In genomic region chr16:88842308-88842756, GRCh38 we compare ENCODE assay signal across 38 cellular contexts. TPM values are rescaled to one million over a fixed set of nuclear protein-coding genes. Genes with fewer than 3 reads are reported as not detected.
"Had no signal": no experiment of that assay in that cellular context is flagged by ENCODE, and none has a peak within 500 bp of the region (broad histone marks: within the 10 kb centered on the region; RNA-seq: fewer than 3 reads in every experiment).

No MANE protein-coding gene starts in this region.

- H3K4me1 ChIP-seq: adrenal gland, body of pancreas, breast epithelium had no signal

- H3K36me3 Mint-ChIP-seq: activated CD4-positive, alpha-beta memory T cell treated with anti-CD3 and anti-CD28 coated beads for 36 hours; activated naive CD4-positive, alpha-beta T cell treated with anti-CD3 and anti-CD28 coated beads, Interleukin-2, amount 50 U/mL, for 72 hours had no signal

- DNase-seq: activated B cell treated with CpG ODN at 0.5 μM for 24 hours; activated CD4-positive, alpha-beta memory T cell treated with anti-CD3 and anti-CD28 coated beads for 36 hours; activated CD4-positive, alpha-beta T cell treated with anti-CD3 and anti-CD28 coated beads for 4 hours; activated CD4-positive, alpha-beta T cell treated with anti-CD3 and anti-CD28 coated beads, Interleukin-2, amount 10 ng/mL, durations not matched to agents 24 days and 14 days; activated CD4-positive, alpha-beta T cell treated with anti-CD3 and anti-CD28 coated beads, Interleukin-2, amount 50 U/mL, for 1 hour; activated CD4-positive, alpha-beta T cell treated with anti-CD3 and anti-CD28 coated beads, Interleukin-2, amount 50 U/mL, for 4 hours; activated CD4-positive, CD25-positive, alpha-beta regulatory T cell treated with anti-CD3 and anti-CD28 coated beads, Interleukin-2, amount 50 U/mL, for 72 hours; activated CD8-positive, alpha-beta memory T cell treated with anti-CD3 and anti-CD28 coated beads, Interleukin-2, amount 50 U/mL, for 4 hours; activated CD8-positive, alpha-beta T cell treated with anti-CD3 and anti-CD28 coated beads for 36 hours; activated effector memory CD4-positive, alpha-beta T cell treated with anti-CD3 and anti-CD28 coated beads, Interleukin-2, amount 50 U/mL, for 16 hours; activated gamma-delta T cell treated with Interleukin-2 at 50 U/mL for 16 hours; activated naive CD4-positive, alpha-beta T cell; activated naive CD4-positive, alpha-beta T cell treated with anti-CD3 and anti-CD28 coated beads for 36 hours; activated naive CD4-positive, alpha-beta T cell treated with anti-CD3 and anti-CD28 coated beads, Interleukin-2, amount 50 U/mL, for 16 hours; activated naive CD8-positive, alpha-beta T cell treated with anti-CD3 and anti-CD28 coated beads for 36 hours; activated T-cell treated with anti-CD3 and anti-CD28 coated beads for 4 hours; activated T-cell treated with anti-CD3 and anti-CD28 coated beads, Interleukin-2, amount 50 U/mL, for 1 hour; activated T-cell treated with anti-CD3 and anti-CD28 coated beads, Interleukin-2, amount 50 U/mL, for 4 hours; activated T-cell treated with anti-CD3 and anti-CD28 coated beads, Interleukin-2, amount 50 U/mL, for 72 hours; adrenal gland; amniotic stem cell; aorta; body of pancreas; brain microvascular endothelial cell; central memory CD4-positive, alpha-beta T cell; T-helper 9 cell had no signal

- H3K9me3 ChIP-seq: adrenal gland, body of pancreas, breast epithelium had no signal

- H3K4me3 ChIP-seq: adrenal gland, body of pancreas, breast epithelium had no signal

- H3K27ac ChIP-seq: adrenal gland, body of pancreas, brain microvascular endothelial cell, breast epithelium, VCaP had no signal

- FAIRE-seq: astrocyte, TTC549 had no signal

- H3K4me1 Mint-ChIP-seq: activated CD4-positive, alpha-beta T cell treated with anti-CD3 and anti-CD28 coated beads, Interleukin-2, amount 10 ng/mL, durations not matched to agents 24 days and 14 days; activated T-helper 17 cell treated with anti-CD3 and anti-CD28 coated beads, Interleukin-2, amount 50 U/mL, for 72 hours had no signal

- H3K27me3 Mint-ChIP-seq: activated B cell treated with CpG ODN at 0.5 μM for 24 hours; activated CD4-positive, alpha-beta memory T cell treated with anti-CD3 and anti-CD28 coated beads for 36 hours; activated CD4-positive, alpha-beta T cell treated with anti-CD3 and anti-CD28 coated beads, Interleukin-2, amount 10 ng/mL, durations not matched to agents 24 days and 14 days; activated CD8-positive, alpha-beta T cell treated with anti-CD3 and anti-CD28 coated beads for 36 hours; activated naive CD8-positive, alpha-beta T cell treated with anti-CD3 and anti-CD28 coated beads for 36 hours; activated T-helper 17 cell treated with anti-CD3 and anti-CD28 coated beads, Interleukin-2, amount 50 U/mL, for 72 hours had no signal

- H3K27ac Mint-ChIP-seq: activated B cell treated with CpG ODN at 0.5 μM for 24 hours; activated CD4-positive, alpha-beta memory T cell treated with anti-CD3 and anti-CD28 coated beads for 36 hours; activated CD4-positive, alpha-beta T cell treated with anti-CD3 and anti-CD28 coated beads, Interleukin-2, amount 10 ng/mL, durations not matched to agents 24 days and 14 days; activated CD8-positive, alpha-beta T cell treated with anti-CD3 and anti-CD28 coated beads for 36 hours; activated naive CD4-positive, alpha-beta T cell treated with anti-CD3 and anti-CD28 coated beads for 36 hours; activated naive CD4-positive, alpha-beta T cell treated with anti-CD3 and anti-CD28 coated beads, Interleukin-2, amount 50 U/mL, for 72 hours; activated naive CD8-positive, alpha-beta T cell treated with anti-CD3 and anti-CD28 coated beads for 36 hours; activated T-cell treated with anti-CD3 and anti-CD28 coated beads, Interleukin-2, amount 50 U/mL, for 72 hours; activated T-helper 1 cell treated with anti-CD3 and anti-CD28 coated beads, Interleukin-12 subunit alpha, Interleukin-12 subunit beta, Interleukin-2, Interleukin-4 antibody, amounts not matched to agents 30 ng/mL and 10 ng/mL and 1 ng/mL, durations not matched to agents 14 hours and 24 hours and 36 hours; activated T-helper 17 cell treated with anti-CD3 and anti-CD28 coated beads, Interleukin-2, amount 50 U/mL, for 72 hours; T-helper 1 cell treated with Interleukin-12 subunit alpha and Interleukin-12 subunit beta and Interleukin-4 antibody, amounts not matched to agents 30 μg/mL and 1 μg/mL, for 36 hours; T-helper 2 cell treated with Interferon-gamma antibody and Interleukin-4, amounts not matched to agents 5 μg/mL and 100 μg/mL, for 36 hours had no signal

- H3K4me3 Mint-ChIP-seq: activated B cell treated with CpG ODN at 0.5 μM for 24 hours; activated CD4-positive, alpha-beta memory T cell treated with anti-CD3 and anti-CD28 coated beads for 36 hours; activated CD4-positive, alpha-beta T cell treated with anti-CD3 and anti-CD28 coated beads, Interleukin-2, amount 10 ng/mL, durations not matched to agents 24 days and 14 days; activated CD8-positive, alpha-beta T cell treated with anti-CD3 and anti-CD28 coated beads for 36 hours; activated naive CD4-positive, alpha-beta T cell treated with anti-CD3 and anti-CD28 coated beads for 36 hours; activated naive CD8-positive, alpha-beta T cell treated with anti-CD3 and anti-CD28 coated beads for 36 hours; activated T-cell treated with anti-CD3 and anti-CD28 coated beads, Interleukin-2, amount 50 U/mL, for 4 hours; activated T-cell treated with anti-CD3 and anti-CD28 coated beads, Interleukin-2, amount 50 U/mL, for 72 hours; activated T-helper 1 cell treated with anti-CD3 and anti-CD28 coated beads, Interleukin-12 subunit alpha, Interleukin-12 subunit beta, Interleukin-2, Interleukin-4 antibody, amounts not matched to agents 30 ng/mL and 10 ng/mL and 1 ng/mL, durations not matched to agents 14 hours and 24 hours and 36 hours; activated T-helper 17 cell treated with anti-CD3 and anti-CD28 coated beads, Interleukin-2, amount 50 U/mL, for 72 hours; T-helper 1 cell treated with Interleukin-12 subunit alpha and Interleukin-12 subunit beta and Interleukin-4 antibody, amounts not matched to agents 30 μg/mL and 1 μg/mL, for 36 hours; T-helper 2 cell treated with Interferon-gamma antibody and Interleukin-4, amounts not matched to agents 5 μg/mL and 100 μg/mL, for 36 hours had no signal

- ATAC-seq: activated CD8-positive, alpha-beta T cell treated with anti-CD3 and anti-CD28 coated beads for 36 hours; activated naive CD4-positive, alpha-beta T cell treated with anti-CD3 and anti-CD28 coated beads, Interleukin-2, amount 50 U/mL, for 72 hours; activated T-cell treated with anti-CD3 and anti-CD28 coated beads, Interleukin-2, amount 50 U/mL, for 4 hours; activated T-cell treated with anti-CD3 and anti-CD28 coated beads, Interleukin-2, amount 50 U/mL, for 72 hours; activated T-helper 17 cell treated with anti-CD3 and anti-CD28 coated beads, Interleukin-2, amount 50 U/mL, for 72 hours; body of pancreas had no signal

- H3K27me3 ChIP-seq: adrenal gland, body of pancreas, brain microvascular endothelial cell, breast epithelium had no signal

- H3K9me3 Mint-ChIP-seq: activated B cell treated with CpG ODN at 0.5 μM for 24 hours; activated CD4-positive, alpha-beta memory T cell treated with anti-CD3 and anti-CD28 coated beads for 36 hours; activated CD4-positive, alpha-beta T cell treated with anti-CD3 and anti-CD28 coated beads, Interleukin-2, amount 10 ng/mL, durations not matched to agents 24 days and 14 days; activated CD8-positive, alpha-beta T cell treated with anti-CD3 and anti-CD28 coated beads for 36 hours; activated naive CD4-positive, alpha-beta T cell treated with anti-CD3 and anti-CD28 coated beads for 36 hours; activated naive CD4-positive, alpha-beta T cell treated with anti-CD3 and anti-CD28 coated beads, Interleukin-2, amount 50 U/mL, for 72 hours; activated naive CD8-positive, alpha-beta T cell treated with anti-CD3 and anti-CD28 coated beads for 36 hours; activated T-cell treated with anti-CD3 and anti-CD28 coated beads, Interleukin-2, amount 50 U/mL, for 4 hours; activated T-cell treated with anti-CD3 and anti-CD28 coated beads, Interleukin-2, amount 50 U/mL, for 72 hours; activated T-helper 1 cell treated with anti-CD3 and anti-CD28 coated beads, Interleukin-12 subunit alpha, Interleukin-12 subunit beta, Interleukin-2, Interleukin-4 antibody, amounts not matched to agents 30 ng/mL and 10 ng/mL and 1 ng/mL, durations not matched to agents 14 hours and 24 hours and 36 hours; activated T-helper 17 cell treated with anti-CD3 and anti-CD28 coated beads, Interleukin-2, amount 50 U/mL, for 72 hours; T-helper 1 cell treated with Interleukin-12 subunit alpha and Interleukin-12 subunit beta and Interleukin-4 antibody, amounts not matched to agents 30 μg/mL and 1 μg/mL, for 36 hours; T-helper 2 cell treated with Interferon-gamma antibody and Interleukin-4, amounts not matched to agents 5 μg/mL and 100 μg/mL, for 36 hours had no signal

RNA-seq across cellular contexts. Expression of gene PABPN1L, which starts 24.1 kb away (rescaled TPM):
- total RNA-seq: activated CD4-positive, alpha-beta memory T cell treated with anti-CD3 and anti-CD28 coated beads for 36 hours; activated CD4-positive, alpha-beta T cell treated with anti-CD3 and anti-CD28 coated beads, Interleukin-2, amount 10 ng/mL, durations not matched to agents 24 days and 14 days; activated CD8-positive, alpha-beta memory T cell treated with anti-CD3 and anti-CD28 coated beads for 36 hours; activated CD8-positive, alpha-beta T cell treated with anti-CD3 and anti-CD28 coated beads for 36 hours; activated naive CD4-positive, alpha-beta T cell treated with anti-CD3 and anti-CD28 coated beads for 36 hours; activated naive CD4-positive, alpha-beta T cell treated with anti-CD3 and anti-CD28 coated beads, Interleukin-2, amount 50 U/mL, for 72 hours; activated naive CD8-positive, alpha-beta T cell treated with anti-CD3 and anti-CD28 coated beads for 36 hours; activated T-cell treated with anti-CD3 and anti-CD28 coated beads, Interleukin-2, amount 50 U/mL, for 4 hours; activated T-cell treated with anti-CD3 and anti-CD28 coated beads, Interleukin-2, amount 50 U/mL, for 72 hours; activated T-helper 1 cell treated with anti-CD3 and anti-CD28 coated beads, Interleukin-12 subunit alpha, Interleukin-12 subunit beta, Interleukin-2, Interleukin-4 antibody, amounts not matched to agents 30 ng/mL and 10 ng/mL and 1 ng/mL, durations not matched to agents 14 hours and 24 hours and 36 hours; activated T-helper 17 cell treated with anti-CD3 and anti-CD28 coated beads, Interleukin-2, amount 50 U/mL, for 72 hours; aorta; astrocyte; body of pancreas; breast epithelium; cardiac septum; cerebellum had no signal
- polyA plus RNA-seq: aorta had no signal
